Comparison of ENCODE assay signal across 1 cellular context in the genomic region with DNA sequence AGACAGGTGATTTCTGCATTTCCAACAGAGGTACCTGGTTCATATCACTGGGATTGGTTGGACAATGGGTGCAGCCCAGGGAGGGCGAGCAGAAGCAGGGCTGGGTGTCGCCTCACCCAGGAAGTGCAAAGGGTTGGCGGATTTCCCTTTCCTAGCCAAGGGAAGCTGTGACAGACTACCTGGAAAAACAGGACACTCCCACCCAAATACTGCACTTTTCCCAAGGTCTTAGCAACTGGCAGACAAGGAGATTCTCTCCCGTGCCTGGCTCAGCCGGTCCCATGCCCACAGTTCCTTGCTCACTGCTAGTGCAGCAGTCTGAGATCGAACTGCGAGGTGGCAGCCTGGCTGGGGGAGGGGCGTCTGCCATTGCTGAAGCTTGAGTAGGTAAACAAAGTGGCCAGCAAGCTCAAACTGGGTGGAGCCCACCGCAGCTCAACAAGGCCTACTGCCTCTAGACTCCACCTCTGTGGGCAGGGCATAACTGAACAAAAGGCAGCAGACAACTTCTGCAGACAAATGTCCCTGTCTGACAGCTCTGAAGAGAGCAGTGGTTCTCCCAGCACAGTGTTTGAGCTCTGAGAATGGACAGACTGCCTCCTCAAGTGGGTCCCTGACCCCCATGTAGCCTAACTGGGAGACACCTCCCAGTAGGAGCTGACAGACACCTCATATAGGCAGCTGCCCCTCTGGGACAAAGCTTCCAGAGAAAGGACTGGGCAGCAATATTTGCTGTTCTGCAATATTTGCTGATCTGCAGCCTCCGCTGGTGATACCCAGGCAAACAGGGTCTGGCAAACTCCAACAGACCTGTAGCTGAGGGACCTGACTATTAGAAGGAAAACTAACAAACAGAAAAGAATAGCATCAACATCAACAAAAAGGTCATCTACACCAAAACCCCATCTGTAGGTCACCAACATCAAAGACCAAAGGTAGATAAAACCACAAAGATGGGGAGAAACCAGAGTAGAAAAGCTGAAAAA.
TF ChIP-seq lines count a peak whose summit lies in the region.

No MANE protein-coding gene starts in this region.

TF ChIP-seq in K562, 482 proteins besides CTCF, POLR2A, EP300 and RAD21:
- 0 out of 4 replicates have a peak, but pooled peaks of 1 of the 2 experiments have one; percentile 16 for TF ChIP-seq FOXK2 (conservative IDR thresholded peaks at IDR 0.05 in 1 of 2, IDR thresholded peaks at IDR 0.05 in 1 of 2; ENCODE audit: low read depth in 2 of 2)
- TF ChIP-seq PKNOX1 (IDR thresholded peaks at IDR 0.05) = 0 out of 2 replicates have a peak, but pooled peaks have one; percentile 35
- TF ChIP-seq NRF1 (conservative IDR thresholded peaks at IDR 0.05 in 1 of 2, IDR thresholded peaks at IDR 0.05 in 1 of 2) = 0 out of 4 replicates have a peak, but pooled peaks of 1 of the 2 experiments have one; percentile 13
